Comparison of ENCODE assay signal across 11 cellular contexts in the genomic region with DNA sequence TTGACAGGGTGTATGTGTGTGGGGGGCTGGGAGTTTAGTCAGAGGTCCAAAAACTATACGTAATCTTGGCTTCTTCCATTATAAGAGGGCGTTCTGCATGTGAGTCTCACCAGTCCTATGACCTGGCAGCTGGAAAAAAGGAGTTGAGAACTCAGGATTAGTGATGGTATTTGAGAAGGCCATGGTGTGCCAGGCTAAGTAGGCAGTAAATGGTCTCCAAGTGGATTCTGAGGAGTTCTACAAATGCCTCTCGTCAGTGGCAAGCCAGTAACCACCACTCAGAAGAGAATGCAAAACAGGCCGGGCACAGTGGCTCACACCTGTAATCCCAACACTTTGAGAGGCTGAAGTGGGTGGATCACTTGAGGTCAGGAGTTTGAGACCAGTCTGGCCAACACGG. TPM values are rescaled to one million over a fixed set of nuclear protein-coding genes. Genes with fewer than 3 reads are reported as not detected.
"Had no signal": no experiment of that assay in that cellular context is flagged by ENCODE, and none has a peak within 500 bp of the region (broad histone marks: within the 10 kb centered on the region; RNA-seq: fewer than 3 reads in every experiment).

No MANE protein-coding gene starts in this region.

RNA-seq across cellular contexts. Expression of a gene that starts 21.2 kb away (rescaled TPM):
- total RNA-seq: chondrocyte; dermis microvascular lymphatic vessel endothelial cell; endodermal cell; endothelial cell of umbilical vein; lung microvascular endothelial cell; mononuclear cell; naive thymus-derived CD8-positive, alpha-beta T cell; osteoblast; skeletal muscle tissue; urinary bladder had no signal
- polyA plus RNA-seq: endothelial cell of umbilical vein; fibroblast of lung; naive thymus-derived CD8-positive, alpha-beta T cell had no signal
